Comparison of ENCODE assay signal across 8 cellular contexts in genomic region chr7:39622609-39623311, GRCh38. TPM values are rescaled to one million over a fixed set of nuclear protein-coding genes. Genes with fewer than 3 reads are reported as not detected.
DNase-seq lines count a peak whose midpoint lies in the region; ATAC-seq and TF ChIP-seq lines count a peak whose summit lies in the region.

No MANE protein-coding gene starts in this region.

- peak overlapping the region; percentile 98 for H3K27ac Mint-ChIP-seq in glutamatergic neuron (ENCODE audit: unreplicated experiment)

- peaks cover 20% of the 10 kb centered on the region for H3K4me1 Mint-ChIP-seq in glutamatergic neuron (ENCODE audit: low read depth, unreplicated experiment)

- peaks cover 3% of the 10 kb centered on the region; the same call in 1 of the 2 replicates for H3K36me3 ChIP-seq in WERI-Rb-1

- no peaks in the 10 kb centered on the region for H3K9me3 ChIP-seq in WERI-Rb-1 (ENCODE audit: severe bottlenecking)

- H3K4me3 Mint-ChIP-seq in glutamatergic neuron (ENCODE audit: unreplicated experiment) = peak overlapping the region; percentile 91

- TF ChIP-seq CTCF in WERI-Rb-1 (IDR thresholded peaks at IDR 0.05; ENCODE audit: low read depth, low read length) (no peak), glutamatergic neuron (IDR thresholded peaks at IDR 0.05; ENCODE audit: partially characterized antibody, unreplicated experiment) (no peak), retinal pigment epithelial cell (conservative IDR thresholded peaks at IDR 0.05; ENCODE audit: low read depth, low read length) (no peak)

- no peaks in the 10 kb centered on the region for H3K27me3 ChIP-seq in WERI-Rb-1 (ENCODE audit: insufficient read depth, low read depth, severe bottlenecking)

- peak overlapping the region; percentile 94 for H3K27ac ChIP-seq in WERI-Rb-1

- H3K4me3 ChIP-seq in WERI-Rb-1 (ENCODE audit: low read depth, low read length) (peak overlapping the region; percentile 92), retinal pigment epithelial cell (ENCODE audit: low read length) (peak overlapping the region; percentile 77)

- H3K9me3 Mint-ChIP-seq in glutamatergic neuron (ENCODE audit: unreplicated experiment) = peaks cover 12% of the 10 kb centered on the region

- DNase-seq in WERI-Rb-1 (no peak), glutamatergic neuron (no peak), retinal pigment epithelial cell (ENCODE audit: low read depth) (no peak), LoVo (ENCODE audit: low spot score) (no peak), A172 (ENCODE audit: low spot score) (no peak), cerebellum (ENCODE audit: low spot score) (no peak)

- peaks cover 8% of the 10 kb centered on the region for H3K27me3 Mint-ChIP-seq in glutamatergic neuron (ENCODE audit: unreplicated experiment)

- ATAC-seq in GM19023 (IDR thresholded peaks at IDR 0.05; ENCODE audit: unreplicated experiment) = peak; percentile 27
- ATAC-seq in HG03064 (IDR thresholded peaks at IDR 0.05; ENCODE audit: low read depth, unreplicated experiment) = peak; percentile 2

- H3K36me3 Mint-ChIP-seq in glutamatergic neuron (ENCODE audit: unreplicated experiment) = no peaks in the 10 kb centered on the region

RNA-seq across cellular contexts. Expression of gene RALA, which starts 0.6 kb away (rescaled TPM):
- 69.9 TPM for total RNA-seq in glutamatergic neuron (ENCODE audit: unreplicated experiment)
- 30.2 and 32.4 TPM in 2 replicates for total RNA-seq in A172 (2014; rRNA removed; shearing (Covaris generic))
- 26.9 TPM for total RNA-seq in cerebellum

RNA-seq across cellular contexts. Expression of gene YAE1, which starts 56.6 kb away (rescaled TPM):
- total RNA-seq in glutamatergic neuron (ENCODE audit: unreplicated experiment) (43.6 TPM), cerebellum (60.2 TPM)
- total RNA-seq in A172 (2014; rRNA removed; shearing (Covaris generic)) = 54.2 and 59.0 TPM in 2 replicates
